Comparison of ENCODE assay signal across 17 cellular contexts in genomic region chr10:119761106-119761505, GRCh38. TPM values are rescaled to one million over a fixed set of nuclear protein-coding genes. Genes with fewer than 3 reads are reported as not detected.
DNase-seq lines count a peak whose midpoint lies in the region; ATAC-seq and TF ChIP-seq lines count a peak whose summit lies in the region.
"Had no signal": no experiment of that assay in that cellular context is flagged by ENCODE, and none has a peak within 500 bp of the region (broad histone marks: within the 10 kb centered on the region; RNA-seq: fewer than 3 reads in every experiment).

No MANE protein-coding gene starts in this region.

- H3K4me1 Mint-ChIP-seq in effector memory CD8-positive, alpha-beta T cell (ENCODE audit: low read depth in 2 of 2) = no peaks in the 10 kb centered on the region

- H3K36me3 Mint-ChIP-seq in effector memory CD8-positive, alpha-beta T cell (ENCODE audit: insufficient read depth) = peaks cover 5% of the 10 kb centered on the region
- H3K36me3 Mint-ChIP-seq: WTC11 had no signal

- H3K9me3 ChIP-seq in thoracic aorta = no peaks in the 10 kb centered on the region

- no peaks in the 10 kb centered on the region for H3K36me3 ChIP-seq in thoracic aorta

- H3K4me3 ChIP-seq in thoracic aorta = no peak overlapping the region
- H3K4me3 ChIP-seq: coronary artery had no signal

- ATAC-seq in thoracic aorta (ENCODE audit: insufficient number of reproducible peaks, low FRiP score, low read depth) = peak; percentile 64
- ATAC-seq in effector memory CD8-positive, alpha-beta T cell (replicated peaks) = no peak
- ATAC-seq: activated T-cell treated with anti-CD3 and anti-CD28 coated beads, Interleukin-2, amount 50 U/mL, for 4 hours; naive thymus-derived CD8-positive, alpha-beta T cell; stimulated activated naive CD8-positive, alpha-beta T cell treated with anti-CD3 and anti-CD28 coated beads, Interleukin-15, Interleukin-2, amounts not matched to agents 100 U/mL and 50 U/mL, for 24 hours; WTC11 had no signal

- no peaks in the 10 kb centered on the region for H3K27me3 ChIP-seq in thoracic aorta (replicated peaks; ENCODE audit: insufficient read depth)

- no peaks in the 10 kb centered on the region for H3K9me3 Mint-ChIP-seq in effector memory CD8-positive, alpha-beta T cell
- H3K9me3 Mint-ChIP-seq: activated T-cell treated with anti-CD3 and anti-CD28 coated beads, Interleukin-2, amount 50 U/mL, for 4 hours; IgD-negative memory B cell; naive thymus-derived CD8-positive, alpha-beta T cell; WTC11 had no signal

- in situ Hi-C loops in GM13976 (cut with MboI; ENCODE audit: low sequenced_read_pairs, unreplicated experiment) = no loop called here

- no peak overlapping the region for H3K27ac Mint-ChIP-seq in effector memory CD8-positive, alpha-beta T cell
- H3K27ac Mint-ChIP-seq: IgD-negative memory B cell; naive thymus-derived CD8-positive, alpha-beta T cell; WTC11 had no signal

- DNase-seq in GM04504 (ENCODE audit: low read depth) (peak; percentile 69), amniotic stem cell (lab: John Stamatoyannopoulos, UW) (peak; percentile 43), hepatic stellate cell (ENCODE audit: low spot score) (peak; percentile 35), thoracic aorta (ENCODE audit: low spot score) (no peak), NOMO-1 treated with dmso at 0.1 percent for 144 hours (lab: John Stamatoyannopoulos, UW; ENCODE audit: unreplicated experiment) (no peak), GM13976 (ENCODE audit: low spot score) (no peak), NCI-H2107 treated with DMSO at 0.1 percent for 48 hours (lab: John Stamatoyannopoulos, UW; ENCODE audit: unreplicated experiment) (no peak)
- no peak for DNase-seq in effector memory CD8-positive, alpha-beta T cell
- DNase-seq: activated T-cell treated with anti-CD3 and anti-CD28 coated beads, Interleukin-2, amount 50 U/mL, for 4 hours; DMS 273 treated with DMSO at 0.1 percent for 48 hours; naive thymus-derived CD8-positive, alpha-beta T cell; NCI-H2171 treated with DMSO at 0.1 percent for 48 hours; stimulated activated CD4-positive, alpha-beta T cell treated with anti-CD3 and anti-CD28 coated beads, Interleukin-2, amount 100 ng/mL, for 24 hours; stimulated activated naive CD8-positive, alpha-beta T cell treated with anti-CD3 and anti-CD28 coated beads, Interleukin-15, Interleukin-2, amounts not matched to agents 100 U/mL and 50 U/mL, for 24 hours had no signal

- peaks cover 4 to 17% of the 10 kb centered on the region in 2 donors for H3K4me1 ChIP-seq in thoracic aorta (ENCODE audit: control insufficient read depth in 1 of 2, low read depth in 2 of 2)

- no peaks in the 10 kb centered on the region for H3K27me3 Mint-ChIP-seq in effector memory CD8-positive, alpha-beta T cell
- H3K27me3 Mint-ChIP-seq: IgD-negative memory B cell; naive thymus-derived CD8-positive, alpha-beta T cell had no signal

- no peak overlapping the region for H3K4me3 Mint-ChIP-seq in effector memory CD8-positive, alpha-beta T cell
- H3K4me3 Mint-ChIP-seq: activated T-cell treated with anti-CD3 and anti-CD28 coated beads, Interleukin-2, amount 50 U/mL, for 4 hours; IgD-negative memory B cell; naive thymus-derived CD8-positive, alpha-beta T cell; WTC11 had no signal

- H3K27ac ChIP-seq in thoracic aorta = peak overlapping the region; percentile 43 to 49

- TF ChIP-seq CTCF in thoracic aorta (IDR thresholded peaks at IDR 0.05) (no peak), GM13976 (IDR thresholded peaks at IDR 0.05; ENCODE audit: borderline replicate concordance, control extremely low read depth, extremely low read depth, insufficient read depth, missing control alignments) (no peak)

RNA-seq across cellular contexts. Expression of gene INPP5F, which starts 35.3 kb away (rescaled TPM):
- 10 to 100 TPM; 17.1 to 23.7 TPM for total RNA-seq in thoracic aorta

Comparison
In these comparisons a context has a peak if more than half of its experiments do, and no peak if none do; other contexts are left out.
1. DNase-seq: peak in GM04504 (single experiment), amniotic stem cell (single experiment) and hepatic stellate cell (single experiment); none in thoracic aorta (single experiment), effector memory CD8-positive, alpha-beta T cell (0 of 3), NOMO-1 treated with dmso at 0.1 percent for 144 hours (single experiment), GM13976 (single experiment) and NCI-H2107 treated with DMSO at 0.1 percent for 48 hours (single experiment).